ENCODE assay signal across 9 cellular contexts in genomic region chr5:40401281-40401680, GRCh38.
DNase-seq lines count a peak whose midpoint lies in the region; ATAC-seq and TF ChIP-seq lines count a peak whose summit lies in the region.
"Had no signal": no experiment of that assay in that cellular context is flagged by ENCODE, and none has a peak within 500 bp of the region (broad histone marks: within the 10 kb centered on the region; RNA-seq: fewer than 3 reads in every experiment).

No MANE protein-coding gene starts in this region.

- TF ChIP-seq CTCF in fibroblast of pulmonary artery (IDR thresholded peaks at IDR 0.05; ENCODE audit: low read length, missing control alignments) = no peak

- ATAC-seq in GM19452 (IDR thresholded peaks at IDR 0.05; ENCODE audit: unreplicated experiment) (peak; percentile 58), HG03342 (IDR thresholded peaks at IDR 0.05; ENCODE audit: unreplicated experiment) (peak; percentile 38)

- POLR2A ChIA-PET in HEK293T (lab: Yijun Ruan, JAX) = no interaction called here

- CTCF ChIA-PET in HEK293T (lab: Yijun Ruan, JAX) = no interaction called here

- DNase-seq in ELR (ENCODE audit: low read depth) (peak; percentile 47), fibroblast of pulmonary artery (ENCODE audit: low read depth) (peak; percentile 26), NCI-H774 (lab: John Stamatoyannopoulos, UW) (no peak), NCI-H510A (lab: John Stamatoyannopoulos, UW) (no peak), germinal center (ENCODE audit: low spot score) (no peak), HEK293T (ENCODE audit: extremely low spot score) (no peak)
- DNase-seq: transverse colon had no signal

- H3K4me3 ChIP-seq in fibroblast of pulmonary artery (replicated peaks; ENCODE audit: low read depth, low read length) = no peak overlapping the region
- H3K4me3 ChIP-seq: transverse colon had no signal

TF ChIP-seq in HEK293T, 16 proteins besides CTCF, POLR2A, EP300 and RAD21:
- no peak for TF ChIP-seq SP1 (IDR thresholded peaks at IDR 0.05)
- no peak for TF ChIP-seq TARDBP (IDR thresholded peaks at IDR 0.05)
- TF ChIP-seq CTBP1 (IDR thresholded peaks at IDR 0.05; ENCODE audit: borderline replicate concordance) = no peak
- TF ChIP-seq PKNOX1 (IDR thresholded peaks at IDR 0.05) = no peak
- no peak for TF ChIP-seq NFRKB (IDR thresholded peaks at IDR 0.05)
- no peak for TF ChIP-seq ARNT (IDR thresholded peaks at IDR 0.05)
- no peak for TF ChIP-seq FOXM1 (IDR thresholded peaks at IDR 0.05; ENCODE audit: borderline replicate concordance)
- no peak for TF ChIP-seq SUZ12 (IDR thresholded peaks at IDR 0.05)
- TF ChIP-seq L3MBTL2 (conservative IDR thresholded peaks at IDR 0.05) = no peak
- no peak for TF ChIP-seq LEF1 (IDR thresholded peaks at IDR 0.05; ENCODE audit: borderline replicate concordance)
- no peak for TF ChIP-seq FOXK2 (IDR thresholded peaks at IDR 0.05)
- TF ChIP-seq BHLHE40 (IDR thresholded peaks at IDR 0.05; ENCODE audit: borderline replicate concordance) = no peak

Comparison
In these comparisons a context has a peak if more than half of its experiments do, and no peak if none do; other contexts are left out.
1. DNase-seq: peak in ELR (single experiment) and fibroblast of pulmonary artery (single experiment); none in NCI-H774 (single experiment), NCI-H510A (single experiment), germinal center (single experiment) and HEK293T (single experiment).